In genomic region chr1:99326215-99326949, GRCh38 we compare ENCODE assay signal across 12 cellular contexts.
DNase-seq lines count a peak whose midpoint lies in the region; ATAC-seq and TF ChIP-seq lines count a peak whose summit lies in the region.
"Had no signal": no experiment of that assay in that cellular context is flagged by ENCODE, and none has a peak within 500 bp of the region (broad histone marks: within the 10 kb centered on the region; RNA-seq: fewer than 3 reads in every experiment).

No MANE protein-coding gene starts in this region.

- ATAC-seq in Panc1 (no peak), HG02571 (IDR thresholded peaks at IDR 0.05; ENCODE audit: unreplicated experiment) (no peak)

- H3K27ac ChIP-seq in cardiac muscle cell: no peak overlapping the region
- no peak overlapping the region for H3K27ac ChIP-seq in right atrium auricular region
- H3K27ac ChIP-seq in Panc1 (ENCODE audit: low read length): no peak overlapping the region
- H3K27ac ChIP-seq in testis: no peak overlapping the region
- no peak overlapping the region for H3K27ac ChIP-seq in suprapubic skin
- H3K27ac ChIP-seq: ascending aorta had no signal

- in situ Hi-C loops in Panc1 (cut with HindIII; ENCODE audit: low pct_unique_long_range_greater_than_20kb, low sequenced_read_pairs): no loop called here

- TF ChIP-seq EP300 in suprapubic skin (IDR thresholded peaks at IDR 0.05): no peak

- POLR2A ChIA-PET in Panc1 (lab: Charles Lee): no interaction called here

- peaks cover 31% of the 10 kb centered on the region for H3K4me1 ChIP-seq in cardiac muscle cell (ENCODE audit: low read depth)
- no peaks in the 10 kb centered on the region for H3K4me1 ChIP-seq in right atrium auricular region
- H3K4me1 ChIP-seq in Panc1 (ENCODE audit: control insufficient read depth, insufficient read depth, low read length): no peaks in the 10 kb centered on the region
- H3K4me1 ChIP-seq in testis: no peaks in the 10 kb centered on the region
- H3K4me1 ChIP-seq in suprapubic skin: no peaks in the 10 kb centered on the region
- H3K4me1 ChIP-seq: ascending aorta had no signal

- CTCF ChIA-PET in Panc1 (lab: Charles Lee): no interaction called here

- TF ChIP-seq POLR2A in testis (IDR thresholded peaks at IDR 0.05) (no peak), suprapubic skin (IDR thresholded peaks at IDR 0.05) (no peak)

- BruUV-seq in Panc1 (replicated peaks; lab: Mats Ljungman, UMichigan): no TSS peak

- 87 to 88% methylated on average over 3 of the region's 3 CpGs for WGBS in testis, 2 donors
- 82% methylated on average over 3 of the region's 3 CpGs for WGBS in suprapubic skin

- H3K9me3 ChIP-seq in cardiac muscle cell (ENCODE audit: low read depth) (no peaks in the 10 kb centered on the region), right atrium auricular region (no peaks in the 10 kb centered on the region), Panc1 (ENCODE audit: control insufficient read depth, insufficient read depth, low read depth, low read length) (no peaks in the 10 kb centered on the region), testis (no peaks in the 10 kb centered on the region), suprapubic skin (no peaks in the 10 kb centered on the region)
- H3K9me3 ChIP-seq: ascending aorta had no signal

- TF ChIP-seq CTCF in cardiac muscle cell (IDR thresholded peaks at IDR 0.05; ENCODE audit: low read depth, low read length) (peak; percentile 25), right atrium auricular region (IDR thresholded peaks at IDR 0.05) (peak in 1 of 2 donors; percentile 45), Panc1 (IDR thresholded peaks at IDR 0.05) (peak; percentile 8; the same call in 1 of the 2 replicates), fibroblast of the aortic adventitia (IDR thresholded peaks at IDR 0.05; ENCODE audit: insufficient read depth, low read length) (peak; percentile 51), testis (IDR thresholded peaks at IDR 0.05) (peak in 2 of 3 experiments; percentile 37 to 44), suprapubic skin (IDR thresholded peaks at IDR 0.05) (no peak)

- peak; percentile 1 to 20 for DNase-seq in cardiac muscle cell (ENCODE audit: low read depth in 1 of 2, low spot score in 1 of 2)
- no peak for DNase-seq in right atrium auricular region (ENCODE audit: low spot score)
- DNase-seq in Panc1 (ENCODE audit: low read depth, low spot score): no peak
- peak; percentile 1 for DNase-seq in fibroblast of the aortic adventitia (ENCODE audit: low read depth)
- no peak for DNase-seq in testis
- DNase-seq in suprapubic skin (ENCODE audit: low spot score in 2 of 2): no peak
- no peak for DNase-seq in NCI-H187 (lab: John Stamatoyannopoulos, UW)
- DNase-seq: NCI-H748 treated with DMSO at 0.1 percent for 48 hours; stimulated activated CD4-positive, alpha-beta T cell treated with anti-CD3 and anti-CD28 coated beads, Interleukin-15, amount 100 ng/mL, for 24 hours; stimulated activated naive CD4-positive, alpha-beta T cell had no signal

- H3K36me3 ChIP-seq in cardiac muscle cell: no peaks in the 10 kb centered on the region
- H3K36me3 ChIP-seq in right atrium auricular region: no peaks in the 10 kb centered on the region
- H3K36me3 ChIP-seq in Panc1 (ENCODE audit: control insufficient read depth, insufficient read depth, low read length): no peaks in the 10 kb centered on the region
- no peaks in the 10 kb centered on the region for H3K36me3 ChIP-seq in testis (ENCODE audit: low read depth, missing control alignments)
- no peaks in the 10 kb centered on the region for H3K36me3 ChIP-seq in suprapubic skin
- H3K36me3 ChIP-seq: ascending aorta had no signal

- H3K4me3 ChIP-seq in cardiac muscle cell: no peak overlapping the region
- H3K4me3 ChIP-seq in right atrium auricular region: no peak overlapping the region
- H3K4me3 ChIP-seq in Panc1 (ENCODE audit: low read depth in 2 of 2, low read length in 2 of 2): no peak overlapping the region
- no peak overlapping the region for H3K4me3 ChIP-seq in fibroblast of the aortic adventitia (ENCODE audit: low read depth, low read length)
- no peak overlapping the region for H3K4me3 ChIP-seq in testis
- no peak overlapping the region for H3K4me3 ChIP-seq in suprapubic skin
- H3K4me3 ChIP-seq: ascending aorta had no signal

- H3K27me3 ChIP-seq in cardiac muscle cell (no peaks in the 10 kb centered on the region), right atrium auricular region (no peaks in the 10 kb centered on the region), Panc1 (ENCODE audit: control insufficient read depth, insufficient read depth, low read length) (no peaks in the 10 kb centered on the region), testis (no peaks in the 10 kb centered on the region), suprapubic skin (no peaks in the 10 kb centered on the region)
- H3K27me3 ChIP-seq: ascending aorta had no signal

- intact Hi-C loops in Panc1 (cut with micrococcal nuclease; ENCODE audit: unreplicated experiment): no loop called here
- intact Hi-C loops in testis (cut with DNase I; ENCODE audit: low total_unique reads): no loop called here

Comparison
In these comparisons a context has a peak if more than half of its experiments do, and no peak if none do; other contexts are left out.
1. DNase-seq: peak in cardiac muscle cell (2 of 2) and fibroblast of the aortic adventitia (single experiment); none in right atrium auricular region (single experiment), Panc1 (single experiment), testis (single experiment), suprapubic skin (0 of 2) and NCI-H187 (0 of 2).
2. CTCF ChIP-seq: peak in cardiac muscle cell (single experiment), Panc1 (single experiment), fibroblast of the aortic adventitia (single experiment) and testis (2 of 3); none in suprapubic skin (0 of 2).